18 cellular contexts compared by ENCODE assay signal in the genomic region with DNA sequence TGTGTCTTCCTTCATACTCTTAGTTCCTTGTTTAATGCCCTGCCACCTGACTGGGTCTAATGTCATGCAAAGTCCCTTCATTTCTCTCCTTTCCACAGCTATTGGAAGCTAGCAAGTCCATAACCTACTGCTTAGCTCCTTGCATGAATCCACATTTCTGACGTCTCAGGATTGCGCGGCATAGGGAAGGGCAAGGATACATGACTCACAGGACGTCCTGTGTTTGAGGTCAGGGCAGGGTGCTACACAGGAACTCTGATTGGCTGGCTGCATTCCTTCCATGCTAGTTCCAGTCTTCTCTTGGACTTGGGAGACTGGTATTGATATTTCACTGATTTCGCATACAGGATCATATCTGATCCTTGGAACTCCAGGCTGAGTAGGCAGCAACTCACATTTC.
DNase-seq lines count a peak whose midpoint lies in the region; ATAC-seq and TF ChIP-seq lines count a peak whose summit lies in the region.
"Had no signal": no experiment of that assay in that cellular context is flagged by ENCODE, and none has a peak within 500 bp of the region (broad histone marks: within the 10 kb centered on the region; RNA-seq: fewer than 3 reads in every experiment).

No MANE protein-coding gene starts in this region.

- H3K4me1 ChIP-seq in RWPE2 (ENCODE audit: insufficient read depth, poor library complexity, severe bottlenecking), result peaks cover 4% of the 10 kb centered on the region
- H3K4me1 ChIP-seq in parathyroid adenoma, result peaks cover 50% of the 10 kb centered on the region
- H3K4me1 ChIP-seq: esophagus squamous epithelium, pancreas, testis had no signal

- in situ Hi-C loops in GM13977 (cut with MboI; ENCODE audit: low pct_unique_long_range_greater_than_20kb, low sequenced_read_pairs, unreplicated experiment), result no loop called here

- H3K4me2 ChIP-seq in parathyroid adenoma (ENCODE audit: low read length), result no peak overlapping the region

- H3K27ac ChIP-seq in RWPE2 (ENCODE audit: poor library complexity, severe bottlenecking), result peak overlapping the region; percentile 11
- peak overlapping the region; percentile 92 for H3K27ac ChIP-seq in parathyroid adenoma
- H3K27ac ChIP-seq: BLaER1 treated with 17β-estradiol and CSF1 and Interleukin-3, amounts not matched to agents 10 nM and 100 nM; esophagus squamous epithelium; pancreas; testis had no signal

- no peaks in the 10 kb centered on the region for H3K79me2 ChIP-seq in parathyroid adenoma

- TF ChIP-seq CTCF in HFF-Myc (IDR thresholded peaks at IDR 0.05; ENCODE audit: low read depth, low read length, missing control alignments), result no peak
- TF ChIP-seq CTCF in RWPE2 (IDR thresholded peaks at IDR 0.05; ENCODE audit: poor library complexity, severe bottlenecking), result no peak
- TF ChIP-seq CTCF in fibroblast of mammary gland (conservative IDR thresholded peaks at IDR 0.05; ENCODE audit: control insufficient read depth, insufficient read depth, low read depth, low read length), result no peak
- no peak for TF ChIP-seq CTCF in parathyroid adenoma (IDR thresholded peaks at IDR 0.05)
- no peak for TF ChIP-seq CTCF in GM13977 (IDR thresholded peaks at IDR 0.05; ENCODE audit: extremely low read depth, insufficient read depth, missing control alignments)

- no peak overlapping the region for H3K9ac ChIP-seq in parathyroid adenoma
- H3K9ac ChIP-seq: BLaER1 treated with 17β-estradiol and CSF1 and Interleukin-3, amounts not matched to agents 10 nM and 100 nM had no signal

- H3K4me3 ChIP-seq in HFF-Myc (replicated peaks; ENCODE audit: low read depth, low read length) (no peak overlapping the region), RWPE2 (ENCODE audit: severe bottlenecking) (no peak overlapping the region), fibroblast of mammary gland (ENCODE audit: control insufficient read depth, low read depth, low read length) (no peak overlapping the region), parathyroid adenoma (ENCODE audit: low read depth, low read length) (no peak overlapping the region)
- H3K4me3 ChIP-seq: BLaER1 treated with 17β-estradiol and CSF1 and Interleukin-3, amounts not matched to agents 10 nM and 100 nM; esophagus squamous epithelium; MG63; mucosa of descending colon; pancreas; testis had no signal

- H2AFZ ChIP-seq in parathyroid adenoma, result no peak overlapping the region

- DNase-seq in HFF-Myc (ENCODE audit: extremely low read depth, low read depth) (peak; percentile 5), RWPE2 (ENCODE audit: low spot score) (peak; percentile 35), fibroblast of mammary gland (ENCODE audit: low read depth) (peak; percentile 58), dedifferentiated amniotic fluid mesenchymal stem cell (ENCODE audit: extremely low spot score) (no peak), NCI-H128 (lab: John Stamatoyannopoulos, UW; ENCODE audit: unreplicated experiment) (no peak), GM13977 (ENCODE audit: low spot score) (no peak)
- DNase-seq: activated CD4-positive, alpha-beta T cell treated with anti-CD3 and anti-CD28 coated beads for 4 hours; activated naive CD8-positive, alpha-beta T cell treated with anti-CD3 and anti-CD28 coated beads, Interleukin-2, amount 10 ng/mL, durations not matched to agents 7 days and 5 days; esophagus squamous epithelium; MG63; mucosa of descending colon; NCI-H2029 treated with DMSO at 0.1 percent for 48 hours; NCI-H69; pancreas; SHP77; testis had no signal

- H3K36me3 ChIP-seq in RWPE2 (ENCODE audit: low read depth) (no peaks in the 10 kb centered on the region), parathyroid adenoma (ENCODE audit: control insufficient read depth, insufficient read depth, low read length) (no peaks in the 10 kb centered on the region)
- H3K36me3 ChIP-seq: BLaER1 treated with 17β-estradiol and CSF1 and Interleukin-3, amounts not matched to agents 10 nM and 100 nM; esophagus squamous epithelium; MG63; pancreas had no signal

- ATAC-seq in RWPE2 (ENCODE audit: low read depth), result peak; percentile 64; the same call in 2 of the 3 replicates
- ATAC-seq: mucosa of descending colon, pancreas had no signal

- no peaks in the 10 kb centered on the region for H3K27me3 ChIP-seq in RWPE2 (ENCODE audit: insufficient read depth, poor library complexity, severe bottlenecking)
- H3K27me3 ChIP-seq in parathyroid adenoma (ENCODE audit: control insufficient read depth, insufficient read depth, low read length), result no peaks in the 10 kb centered on the region
- H3K27me3 ChIP-seq: BLaER1 treated with 17β-estradiol and CSF1 and Interleukin-3, amounts not matched to agents 10 nM and 100 nM; esophagus squamous epithelium; MG63; pancreas; testis had no signal

- no peaks in the 10 kb centered on the region for H3K9me3 ChIP-seq in RWPE2 (ENCODE audit: severe bottlenecking)
- no peaks in the 10 kb centered on the region for H3K9me3 ChIP-seq in parathyroid adenoma (ENCODE audit: control insufficient read depth, low read length)
- H3K9me3 ChIP-seq: BLaER1 treated with 17β-estradiol and CSF1 and Interleukin-3, amounts not matched to agents 10 nM and 100 nM; esophagus squamous epithelium; MG63; mucosa of descending colon; pancreas; testis had no signal

Comparison
In these comparisons a context has a peak if more than half of its experiments do, and no peak if none do; other contexts are left out.
1. DNase-seq: peak in HFF-Myc (single experiment), RWPE2 (single experiment) and fibroblast of mammary gland (single experiment); none in dedifferentiated amniotic fluid mesenchymal stem cell (single experiment), NCI-H128 (single experiment) and GM13977 (single experiment).